ENCODE assay signal across 12 cellular contexts in the genomic region with DNA sequence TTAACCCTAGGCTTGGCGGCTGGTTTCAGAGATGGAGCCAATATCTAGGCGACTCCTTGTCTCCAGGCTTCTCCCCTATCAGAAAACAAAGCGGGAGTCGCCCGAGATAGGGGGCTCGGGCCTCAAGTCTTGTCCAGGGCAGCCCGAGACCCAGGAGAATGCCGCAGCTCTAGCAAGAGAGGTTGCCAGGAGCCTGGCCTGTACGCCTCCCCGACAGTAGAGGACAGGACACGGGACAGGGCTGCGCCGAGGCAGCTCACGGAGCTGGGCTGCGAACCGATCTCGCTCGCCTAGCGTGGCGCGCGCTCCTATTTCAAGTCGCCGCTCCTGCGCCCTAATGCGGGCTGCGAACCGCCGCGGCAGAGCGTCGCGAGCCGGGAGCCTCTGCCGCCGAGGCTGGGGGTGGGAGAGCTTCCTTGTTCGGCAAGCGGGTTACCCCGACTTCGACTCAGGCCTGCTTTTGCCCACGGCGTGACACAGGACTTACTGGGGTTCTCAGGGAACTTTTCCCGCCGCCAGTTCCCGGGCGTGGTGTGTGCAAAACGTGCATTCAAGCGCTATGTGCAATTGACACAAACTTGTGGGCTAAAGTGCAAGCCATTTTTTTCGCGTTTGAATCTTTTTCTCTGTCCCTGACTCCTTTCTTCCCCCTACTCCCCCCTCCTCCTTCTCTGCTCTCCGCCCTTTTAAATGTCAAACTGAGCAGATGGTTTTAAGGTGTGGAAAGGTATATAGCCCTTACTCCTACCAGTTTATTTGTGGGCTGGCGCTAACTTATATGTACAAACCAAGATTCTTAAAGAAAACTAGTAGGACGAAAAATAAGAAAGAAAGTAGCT. TPM values are rescaled to one million over a fixed set of nuclear protein-coding genes. Genes with fewer than 3 reads are reported as not detected.
A peak's percentile ranks its signal among the peaks of the same experiment; 100 is the strongest.
DNase-seq lines count a peak whose midpoint lies in the region; ATAC-seq, FAIRE-seq and TF ChIP-seq lines count a peak whose summit lies in the region.
"Had no signal": no experiment of that assay in that cellular context is flagged by ENCODE, and none has a peak within 500 bp of the region (broad histone marks: within the 10 kb centered on the region; RNA-seq: fewer than 3 reads in every experiment).

No MANE protein-coding gene starts in this region.

- TF ChIP-seq CTCF in astrocyte (IDR thresholded peaks at IDR 0.05; ENCODE audit: insufficient read depth, low read depth, low read length), result no peak
- no peak for TF ChIP-seq CTCF in smooth muscle cell (IDR thresholded peaks at IDR 0.05; ENCODE audit: borderline replicate concordance, insufficient read depth, poor library complexity, severe bottlenecking)

- H3K4me2 ChIP-seq in astrocyte (ENCODE audit: low read length), result peak overlapping the region; percentile 27
- H3K4me2 ChIP-seq in smooth muscle cell, result peak overlapping the region; percentile 84

- H3K27me3 Mint-ChIP-seq in T-helper 1 cell treated with Interleukin-12 subunit alpha and Interleukin-12 subunit beta and Interleukin-4 antibody, amounts not matched to agents 30 μg/mL and 1 μg/mL, for 36 hours (ENCODE audit: low read depth), result peaks cover 94% of the 10 kb centered on the region
- peaks cover 67% of the 10 kb centered on the region for H3K27me3 Mint-ChIP-seq in astrocyte (ENCODE audit: low read depth, unreplicated experiment)

- H4K20me1 ChIP-seq in astrocyte (ENCODE audit: insufficient read depth, low read length) (no peaks in the 10 kb centered on the region), smooth muscle cell (ENCODE audit: low read depth) (no peaks in the 10 kb centered on the region)

- FAIRE-seq in astrocyte (lab: Jason Lieb, UNC), result no peak
- FAIRE-seq in GM19239 (lab: Jason Lieb, UNC), result no peak

- no peaks in the 10 kb centered on the region for H3K36me3 ChIP-seq in astrocyte (ENCODE audit: insufficient read depth, low read length)
- no peaks in the 10 kb centered on the region for H3K36me3 ChIP-seq in iPS-20b (ENCODE audit: insufficient read depth, low read depth, low read length)
- no peaks in the 10 kb centered on the region for H3K36me3 ChIP-seq in smooth muscle cell (ENCODE audit: low read depth)

- H3K27me3 ChIP-seq in astrocyte (ENCODE audit: insufficient read depth, low read length) (peaks cover 65% of the 10 kb centered on the region), iPS-20b (ENCODE audit: insufficient read depth, low read length) (peaks cover 93% of the 10 kb centered on the region), smooth muscle cell (ENCODE audit: low read depth) (peaks cover 76% of the 10 kb centered on the region)

- H3K4me1 ChIP-seq in astrocyte (ENCODE audit: insufficient read depth, low read length) (peaks cover 18% of the 10 kb centered on the region), iPS-20b (ENCODE audit: insufficient read depth, low read length) (peaks cover 42% of the 10 kb centered on the region), smooth muscle cell (ENCODE audit: low read depth) (peaks cover 47% of the 10 kb centered on the region)

- no peak overlapping the region for H3K4me3 ChIP-seq in astrocyte (ENCODE audit: insufficient read depth, low read depth, low read length)
- H3K4me3 ChIP-seq in iPS-20b (ENCODE audit: low read length), result peak overlapping the region; percentile 72
- H3K4me3 ChIP-seq in smooth muscle cell, result peak overlapping the region; percentile 36

- H3K9ac ChIP-seq in astrocyte (ENCODE audit: low read length) (no peak overlapping the region), iPS-20b (ENCODE audit: low read depth, low read length) (no peak overlapping the region), smooth muscle cell (ENCODE audit: low read depth) (no peak overlapping the region)

- H2AFZ ChIP-seq in astrocyte (ENCODE audit: low read depth, low read length) (no peak overlapping the region), smooth muscle cell (ENCODE audit: low read depth) (peak overlapping the region; percentile 51)

- H3K79me2 ChIP-seq in astrocyte (ENCODE audit: insufficient read depth, low read length), result no peaks in the 10 kb centered on the region
- no peaks in the 10 kb centered on the region for H3K79me2 ChIP-seq in smooth muscle cell (ENCODE audit: low read depth)

- H3K4me1 Mint-ChIP-seq in T-helper 1 cell treated with Interleukin-12 subunit alpha and Interleukin-12 subunit beta and Interleukin-4 antibody, amounts not matched to agents 30 μg/mL and 1 μg/mL, for 36 hours (ENCODE audit: low read depth), result peaks cover 31% of the 10 kb centered on the region
- H3K4me1 Mint-ChIP-seq in astrocyte (ENCODE audit: low read depth, unreplicated experiment), result peaks cover 5% of the 10 kb centered on the region

- peak overlapping the region; percentile 44 for H3K4me3 Mint-ChIP-seq in T-helper 1 cell treated with Interleukin-12 subunit alpha and Interleukin-12 subunit beta and Interleukin-4 antibody, amounts not matched to agents 30 μg/mL and 1 μg/mL, for 36 hours
- H3K4me3 Mint-ChIP-seq in astrocyte (ENCODE audit: unreplicated experiment), result no peak overlapping the region

- DNase-seq in T-helper 1 cell (no peak), astrocyte (ENCODE audit: low read depth) (no peak), smooth muscle cell (lab: John Stamatoyannopoulos, UW; ENCODE audit: unreplicated experiment) (no peak), GM19239 (ENCODE audit: insufficient read length, low spot score) (no peak), hypothalamus (lab: John Stamatoyannopoulos, UW) (no peak)
- DNase-seq: activated gamma-delta T cell treated with Interleukin-2 at 50 U/mL for 16 hours; KG1; NK-92 treated with Interleukin-12 subunit alpha and Interleukin-12 subunit beta, amount 100 ng/mL, for 24 hours had no signal

- peaks cover 14% of the 10 kb centered on the region for H3K36me3 Mint-ChIP-seq in T-helper 1 cell treated with Interleukin-12 subunit alpha and Interleukin-12 subunit beta and Interleukin-4 antibody, amounts not matched to agents 30 μg/mL and 1 μg/mL, for 36 hours (ENCODE audit: low read depth)
- H3K36me3 Mint-ChIP-seq in astrocyte (ENCODE audit: low read depth, unreplicated experiment), result no peaks in the 10 kb centered on the region

- no peaks in the 10 kb centered on the region for H3K9me3 ChIP-seq in astrocyte (ENCODE audit: insufficient read depth, low read depth, low read length)
- no peaks in the 10 kb centered on the region for H3K9me3 ChIP-seq in iPS-20b (ENCODE audit: insufficient read depth, low read depth, low read length)
- no peaks in the 10 kb centered on the region for H3K9me3 ChIP-seq in smooth muscle cell (replicated peaks; ENCODE audit: low read depth)

- peak overlapping the region; percentile 67 for H3K27ac Mint-ChIP-seq in T-helper 1 cell treated with Interleukin-12 subunit alpha and Interleukin-12 subunit beta and Interleukin-4 antibody, amounts not matched to agents 30 μg/mL and 1 μg/mL, for 36 hours
- no peak overlapping the region for H3K27ac Mint-ChIP-seq in astrocyte (ENCODE audit: unreplicated experiment)

- ATAC-seq in GM21576 (IDR thresholded peaks at IDR 0.05; ENCODE audit: unreplicated experiment), result no peak
- ATAC-seq: left colon had no signal

- H3K27ac ChIP-seq in astrocyte (ENCODE audit: low read depth, low read length) (no peak overlapping the region), iPS-20b (ENCODE audit: low read length) (no peak overlapping the region), smooth muscle cell (ENCODE audit: low read depth) (no peak overlapping the region)

- peaks cover 4% of the 10 kb centered on the region for H3F3A ChIP-seq in smooth muscle cell (ENCODE audit: low read depth)

- H3K9me3 Mint-ChIP-seq in T-helper 1 cell treated with Interleukin-12 subunit alpha and Interleukin-12 subunit beta and Interleukin-4 antibody, amounts not matched to agents 30 μg/mL and 1 μg/mL, for 36 hours, result peaks cover 8% of the 10 kb centered on the region
- H3K9me3 Mint-ChIP-seq in astrocyte (ENCODE audit: unreplicated experiment), result peaks cover 5% of the 10 kb centered on the region

- 1% methylated on average over 53 of the region's 53 CpGs for WGBS in smooth muscle cell (ENCODE audit: low lambda C conversion rate)

RNA-seq across cellular contexts. Expression of a gene that starts 2.4 kb away (rescaled TPM):
- total RNA-seq in astrocyte, result 1.9 and 4.8 TPM in 2 replicates
- 1.1 and 2.9 TPM in 2 replicates for total RNA-seq in smooth muscle cell
- polyA plus RNA-seq in smooth muscle cell, result 0.24 and 1.5 TPM in 2 replicates
